24 cellular contexts compared by ENCODE assay signal in genomic region chr9:111657051-111657450, GRCh38.
"Had no signal": no experiment of that assay in that cellular context is flagged by ENCODE, and none has a peak within 500 bp of the region (broad histone marks: within the 10 kb centered on the region; RNA-seq: fewer than 3 reads in every experiment).

No MANE protein-coding gene starts in this region.

- H3K36me3 ChIP-seq: vagina had no signal

- H2AFZ ChIP-seq: parathyroid adenoma had no signal

- ATAC-seq: activated T-helper 17 cell treated with anti-CD3 and anti-CD28 coated beads, Interleukin-2, amount 50 U/mL, for 72 hours; left ventricle myocardium superior; stimulated activated naive B cell treated with anti-CD40 and anti-IgM and Interleukin-4, amounts not matched to agents 10 μg/mL and 1 μg/mL and 100 μg/mL, for 72 hours; T-cell had no signal

- H3K9me3 ChIP-seq: breast epithelium, sigmoid colon, testis, vagina had no signal

- DNase-seq: activated CD4-positive, alpha-beta T cell treated with anti-CD3 and anti-CD28 coated beads, Interleukin-2, amount 50 U/mL, for 4 hours; activated CD8-positive, alpha-beta memory T cell treated with anti-CD3 and anti-CD28 coated beads for 24 hours; activated CD8-positive, alpha-beta memory T cell treated with anti-CD3 and anti-CD28 coated beads, Interleukin-2, amount 50 U/mL, for 4 hours; activated naive CD4-positive, alpha-beta T cell; activated naive CD8-positive, alpha-beta T cell treated with anti-CD3 and anti-CD28 coated beads, Interleukin-2, amount 10 ng/mL, durations not matched to agents 7 days and 5 days; activated T-cell treated with anti-CD3 and anti-CD28 coated beads, Interleukin-2, amount 50 U/mL, for 24 hours; amniotic stem cell; kidney; left ventricle myocardium superior; mammary epithelial cell; midbrain; nucleus accumbens; sigmoid colon; stimulated activated CD4-positive, alpha-beta T cell treated with anti-CD3 and anti-CD28 coated beads, Interleukin-2, amount 100 ng/mL, for 48 hours; stimulated activated CD8-positive, alpha-beta memory T cell treated with anti-CD3 and anti-CD28 coated beads, Interleukin-4, amount 100 ng/mL, for 48 hours; stimulated activated naive B cell treated with anti-CD40 and anti-IgM and Interleukin-4, amounts not matched to agents 10 μg/mL and 1 μg/mL and 100 μg/mL, for 72 hours; T-cell; testis had no signal

- H3K9me3 Mint-ChIP-seq: activated naive CD8-positive, alpha-beta T cell treated with anti-CD3 and anti-CD28 coated beads, Interleukin-2, amount 10 ng/mL, durations not matched to agents 7 days and 5 days; activated T-cell treated with anti-CD3 and anti-CD28 coated beads, Interleukin-2, amount 50 U/mL, for 24 hours; activated T-helper 17 cell treated with anti-CD3 and anti-CD28 coated beads, Interleukin-2, amount 50 U/mL, for 72 hours; central memory CD8-positive, alpha-beta T cell; stimulated activated naive B cell treated with anti-CD40 and anti-IgM and Interleukin-4, amounts not matched to agents 10 μg/mL and 1 μg/mL and 100 μg/mL, for 72 hours; T-cell had no signal

- FAIRE-seq: colon, kidney had no signal

- H3K4me1 ChIP-seq: breast epithelium, parathyroid adenoma, testis, vagina had no signal

- H3K27me3 Mint-ChIP-seq: activated naive CD8-positive, alpha-beta T cell treated with anti-CD3 and anti-CD28 coated beads, Interleukin-2, amount 10 ng/mL, durations not matched to agents 7 days and 5 days; activated T-cell treated with anti-CD3 and anti-CD28 coated beads, Interleukin-2, amount 50 U/mL, for 24 hours; activated T-helper 17 cell treated with anti-CD3 and anti-CD28 coated beads, Interleukin-2, amount 50 U/mL, for 72 hours; central memory CD8-positive, alpha-beta T cell; stimulated activated naive B cell treated with anti-CD40 and anti-IgM and Interleukin-4, amounts not matched to agents 10 μg/mL and 1 μg/mL and 100 μg/mL, for 72 hours; T-cell had no signal

- H3K27ac ChIP-seq: breast epithelium, parathyroid adenoma, sigmoid colon, testis, vagina had no signal

- H3K79me2 ChIP-seq: parathyroid adenoma had no signal

- H3K4me3 Mint-ChIP-seq: activated naive CD8-positive, alpha-beta T cell treated with anti-CD3 and anti-CD28 coated beads, Interleukin-2, amount 10 ng/mL, durations not matched to agents 7 days and 5 days; activated T-cell treated with anti-CD3 and anti-CD28 coated beads, Interleukin-2, amount 50 U/mL, for 24 hours; activated T-helper 17 cell treated with anti-CD3 and anti-CD28 coated beads, Interleukin-2, amount 50 U/mL, for 72 hours; central memory CD8-positive, alpha-beta T cell; stimulated activated naive B cell treated with anti-CD40 and anti-IgM and Interleukin-4, amounts not matched to agents 10 μg/mL and 1 μg/mL and 100 μg/mL, for 72 hours; T-cell had no signal

- H3K4me3 ChIP-seq: breast epithelium, sigmoid colon, testis, vagina had no signal

- H3K27ac Mint-ChIP-seq: activated naive CD8-positive, alpha-beta T cell treated with anti-CD3 and anti-CD28 coated beads, Interleukin-2, amount 10 ng/mL, durations not matched to agents 7 days and 5 days; activated T-cell treated with anti-CD3 and anti-CD28 coated beads, Interleukin-2, amount 50 U/mL, for 24 hours; activated T-helper 17 cell treated with anti-CD3 and anti-CD28 coated beads, Interleukin-2, amount 50 U/mL, for 72 hours; stimulated activated naive B cell treated with anti-CD40 and anti-IgM and Interleukin-4, amounts not matched to agents 10 μg/mL and 1 μg/mL and 100 μg/mL, for 72 hours; T-cell had no signal

- H3K27me3 ChIP-seq: breast epithelium, sigmoid colon, testis, vagina had no signal
